ENCODE assay signal across 24 cellular contexts in genomic region chr9:99816392-99816791, GRCh38.
"Had no signal": no experiment of that assay in that cellular context is flagged by ENCODE, and none has a peak within 500 bp of the region (broad histone marks: within the 10 kb centered on the region; RNA-seq: fewer than 3 reads in every experiment).

No MANE protein-coding gene starts in this region.

- H3K36me3 Mint-ChIP-seq: mesothelial cell of epicardium, natural killer cell had no signal

- H3K27me3 Mint-ChIP-seq: memory B cell had no signal

- H3K27ac ChIP-seq: coronary artery, foreskin keratinocyte, hepatocyte, left ventricle myocardium inferior, lower lobe of right lung, pancreas, prostate gland, right lobe of liver, spleen, testis, tibial nerve, upper lobe of right lung, vagina had no signal

- H3K9me3 Mint-ChIP-seq: endodermal cell; memory B cell; mesothelial cell of epicardium; natural killer cell; stimulated activated naive CD8-positive, alpha-beta T cell treated with anti-CD3 and anti-CD28 coated beads, Interleukin-15, amount 100 ng/mL, for 72 hours had no signal

- H3K9me3 ChIP-seq: left ventricle myocardium inferior, lower lobe of right lung, pancreas, prostate gland, right lobe of liver, spleen, testis, tibial nerve, upper lobe of right lung, vagina had no signal

- H3K4me3 Mint-ChIP-seq: endodermal cell, memory B cell, mesothelial cell of epicardium, natural killer cell had no signal

- H3K27me3 ChIP-seq: foreskin keratinocyte, hepatocyte, pancreas, right lobe of liver, spleen, testis, tibial nerve, upper lobe of right lung, vagina had no signal

- H3K4me3 ChIP-seq: coronary artery, hepatocyte, left ventricle myocardium inferior, lower lobe of right lung, pancreas, prostate gland, right lobe of liver, spleen, testis, tibial nerve, upper lobe of right lung, vagina had no signal

- H3K27ac Mint-ChIP-seq: endodermal cell; mesothelial cell of epicardium; natural killer cell; stimulated activated naive CD8-positive, alpha-beta T cell treated with anti-CD3 and anti-CD28 coated beads, Interleukin-15, amount 100 ng/mL, for 72 hours had no signal

- H3K36me3 ChIP-seq: lower lobe of right lung, pancreas, prostate gland, right lobe of liver, spleen, tibial nerve, upper lobe of right lung, vagina had no signal

- ATAC-seq: foreskin keratinocyte; left cardiac atrium; lower lobe of right lung; natural killer cell; pancreas; right lobe of liver; stimulated activated naive CD8-positive, alpha-beta T cell treated with anti-CD3 and anti-CD28 coated beads, Interleukin-15, amount 100 ng/mL, for 72 hours; upper lobe of right lung had no signal

- DNase-seq: effector CD4-positive, alpha-beta T cell; endodermal cell; foreskin keratinocyte; head of caudate nucleus; kidney; left cardiac atrium; left ventricle myocardium inferior; lower lobe of right lung; natural killer cell; occipital lobe; pancreas; retina; right lobe of liver; spleen; stimulated activated naive CD8-positive, alpha-beta T cell treated with anti-CD3 and anti-CD28 coated beads, Interleukin-15, amount 100 ng/mL, for 72 hours; testis; upper lobe of right lung had no signal
